ENCODE assay signal across 8 cellular contexts in genomic region chr16:31875112-31875803, GRCh38. TPM values are rescaled to one million over a fixed set of nuclear protein-coding genes. Genes with fewer than 3 reads are reported as not detected.
A peak's percentile ranks its signal among the peaks of the same experiment; 100 is the strongest.
DNase-seq lines count a peak whose midpoint lies in the region; ATAC-seq and TF ChIP-seq lines count a peak whose summit lies in the region.

No MANE protein-coding gene starts in this region.

- no peaks in the 10 kb centered on the region for H3K9me3 Mint-ChIP-seq in CD8-positive, alpha-beta T cell
- H3K9me3 Mint-ChIP-seq in natural killer cell treated with Interleukin-12 subunit alpha and Interleukin-12 subunit beta and Interleukin-15 and Interleukin-18, amount 100 ng/mL, for 72 hours = no peaks in the 10 kb centered on the region

- H3K36me3 ChIP-seq in CD8-positive, alpha-beta T cell (ENCODE audit: insufficient read depth, low read length) = no peaks in the 10 kb centered on the region
- H3K36me3 ChIP-seq in MG63 = peaks cover 56% of the 10 kb centered on the region
- H3K36me3 ChIP-seq in prostate gland = no peaks in the 10 kb centered on the region
- peaks cover 8% of the 10 kb centered on the region for H3K36me3 ChIP-seq in WERI-Rb-1

- no peaks in the 10 kb centered on the region for H3K27me3 Mint-ChIP-seq in CD8-positive, alpha-beta T cell (ENCODE audit: low read depth)
- H3K27me3 Mint-ChIP-seq in natural killer cell treated with Interleukin-12 subunit alpha and Interleukin-12 subunit beta and Interleukin-15 and Interleukin-18, amount 100 ng/mL, for 72 hours = no peaks in the 10 kb centered on the region

- intact Hi-C loops in CD8-positive, alpha-beta T cell (cut with DNase I, micrococcal nuclease) = loop anchor here in 1 of 2 experiments (2.0 to 10.0 kb wide), 7 partner anchors 14 to 1030 kb away; partner anchors contain the start of genes RUSF1, SETD1A, TGFB1I1 and ZNF843
- intact Hi-C loops in prostate gland (cut with DNase I) = loop anchor here (10.0 kb wide), 3 partner anchors 160 to 890 kb away; partner anchors contain the start of genes HSD3B7 and RUSF1

- no peak for TF ChIP-seq CTCF in CD8-positive, alpha-beta T cell (IDR thresholded peaks at IDR 0.05)
- TF ChIP-seq CTCF in choroid plexus epithelial cell (conservative IDR thresholded peaks at IDR 0.05; ENCODE audit: low read depth, low read length) (no peak), prostate gland (IDR thresholded peaks at IDR 0.05) (no peak), WERI-Rb-1 (IDR thresholded peaks at IDR 0.05; ENCODE audit: low read depth, low read length) (no peak)

- H3K4me1 ChIP-seq in CD8-positive, alpha-beta T cell (ENCODE audit: insufficient read depth, low read length) = peaks cover 66% of the 10 kb centered on the region
- no peaks in the 10 kb centered on the region for H3K4me1 ChIP-seq in prostate gland (replicated peaks)

- POLR2A ChIA-PET in CD8-positive, alpha-beta T cell (lab: Charles Lee) = no interaction called here

- no peaks in the 10 kb centered on the region for H3K27me3 ChIP-seq in CD8-positive, alpha-beta T cell (ENCODE audit: insufficient read depth, low read length)
- no peaks in the 10 kb centered on the region for H3K27me3 ChIP-seq in MG63
- H3K27me3 ChIP-seq in prostate gland (replicated peaks; ENCODE audit: insufficient read depth) = no peaks in the 10 kb centered on the region
- no peaks in the 10 kb centered on the region for H3K27me3 ChIP-seq in WERI-Rb-1 (ENCODE audit: insufficient read depth, low read depth, severe bottlenecking)

- H3K36me3 Mint-ChIP-seq in CD8-positive, alpha-beta T cell = peaks cover 46% of the 10 kb centered on the region
- peaks cover 51% of the 10 kb centered on the region for H3K36me3 Mint-ChIP-seq in natural killer cell treated with Interleukin-12 subunit alpha and Interleukin-12 subunit beta and Interleukin-15 and Interleukin-18, amount 100 ng/mL, for 72 hours

- peak overlapping the region; percentile 96 for H3K4me3 Mint-ChIP-seq in CD8-positive, alpha-beta T cell
- peak overlapping the region; percentile 94 for H3K4me3 Mint-ChIP-seq in natural killer cell treated with Interleukin-12 subunit alpha and Interleukin-12 subunit beta and Interleukin-15 and Interleukin-18, amount 100 ng/mL, for 72 hours

- peak overlapping the region; percentile 0 for H3K27ac ChIP-seq in CD8-positive, alpha-beta T cell (ENCODE audit: low read depth, low read length)
- H3K27ac ChIP-seq in prostate gland (no peak overlapping the region), WERI-Rb-1 (no peak overlapping the region)

- no peaks in the 10 kb centered on the region for H3K9me3 ChIP-seq in CD8-positive, alpha-beta T cell (ENCODE audit: low read length)
- peaks cover 10% of the 10 kb centered on the region for H3K9me3 ChIP-seq in MG63
- no peaks in the 10 kb centered on the region for H3K9me3 ChIP-seq in prostate gland
- H3K9me3 ChIP-seq in WERI-Rb-1 (ENCODE audit: severe bottlenecking) = no peaks in the 10 kb centered on the region

- peak overlapping the region; percentile 92 for H3K4me3 ChIP-seq in CD8-positive, alpha-beta T cell (ENCODE audit: low read depth, low read length)
- peak overlapping the region; percentile 93 for H3K4me3 ChIP-seq in MG63
- peak overlapping the region; percentile 96 for H3K4me3 ChIP-seq in choroid plexus epithelial cell (ENCODE audit: low read depth, low read length)
- peak overlapping the region in 1 of 2 donors; percentile 99 for H3K4me3 ChIP-seq in prostate gland
- no peak overlapping the region for H3K4me3 ChIP-seq in WERI-Rb-1 (ENCODE audit: low read depth, low read length)

- no peak for TF ChIP-seq POLR2A in prostate gland (IDR thresholded peaks at IDR 0.05)

- H3K4me1 Mint-ChIP-seq in CD8-positive, alpha-beta T cell (ENCODE audit: low read depth) = peaks cover 89% of the 10 kb centered on the region
- peaks cover 57 to 63% of the 10 kb centered on the region in 2 donors for H3K4me1 Mint-ChIP-seq in natural killer cell treated with Interleukin-12 subunit alpha and Interleukin-12 subunit beta and Interleukin-15 and Interleukin-18, amount 100 ng/mL, for 72 hours (ENCODE audit: low read depth in 2 of 2)

- no peak for DNase-seq in CD8-positive, alpha-beta T cell
- DNase-seq in MG63 = no peak
- no peak for DNase-seq in choroid plexus epithelial cell (ENCODE audit: low read depth)
- DNase-seq in natural killer cell treated with Interleukin-12 subunit alpha and Interleukin-12 subunit beta and Interleukin-15 and Interleukin-18, amount 100 ng/mL, for 72 hours (ENCODE audit: low spot score) = no peak
- no peak for DNase-seq in SK-N-DZ (ENCODE audit: low spot score)
- DNase-seq in prostate gland (ENCODE audit: low spot score) = no peak
- DNase-seq in WERI-Rb-1 = no peak

- ATAC-seq in CD8-positive, alpha-beta T cell = no peak
- ATAC-seq in natural killer cell treated with Interleukin-12 subunit alpha and Interleukin-12 subunit beta and Interleukin-15 and Interleukin-18, amount 100 ng/mL, for 72 hours = no peak
- ATAC-seq in HG03457 (IDR thresholded peaks at IDR 0.05; ENCODE audit: unreplicated experiment) = no peak

- WGBS in prostate gland = 75% methylated on average over 5 of the region's 5 CpGs

- peak overlapping the region; percentile 91 for H3K27ac Mint-ChIP-seq in CD8-positive, alpha-beta T cell
- H3K27ac Mint-ChIP-seq in natural killer cell treated with Interleukin-12 subunit alpha and Interleukin-12 subunit beta and Interleukin-15 and Interleukin-18, amount 100 ng/mL, for 72 hours = peak overlapping the region; percentile 94 to 99

- CTCF ChIA-PET in CD8-positive, alpha-beta T cell (lab: Charles Lee) = no interaction called here

RNA-seq across cellular contexts. Expression of gene ZNF267, which starts 1.7 kb away (rescaled TPM):
- 10 to 100 TPM; 78.6 to 80.1 TPM for total RNA-seq in CD8-positive, alpha-beta T cell
- 4.9 and 5.4 TPM in 2 replicates for total RNA-seq in MG63 (2014; rRNA removed; shearing (Covaris generic); ENCODE audit: low replicate concordance)
- 100 to 1,000 TPM in 1 of 2 donors, 10 to 100 TPM in 1; 95.3 to 129 TPM for total RNA-seq in natural killer cell treated with Interleukin-12 subunit alpha and Interleukin-12 subunit beta and Interleukin-15 and Interleukin-18, amount 100 ng/mL, for 72 hours
- polyA plus RNA-seq in SK-N-DZ (2014; cell fraction: cytosol; rRNA removed) = 5.0 and 6.2 TPM in 2 replicates
- polyA plus RNA-seq in SK-N-DZ (2014; cell fraction: nucleus; rRNA removed) = 3.8 and 4.4 TPM in 2 replicates
- total RNA-seq in prostate gland = 10 to 100 TPM in 1 of 2 donors, 1 to 10 TPM in 1; 6.9 to 21.4 TPM
